In genomic region chr12:67268896-67269631, GRCh38 we compare ENCODE assay signal across 8 cellular contexts. TPM values are rescaled to one million over a fixed set of nuclear protein-coding genes. Genes with fewer than 3 reads are reported as not detected.
A peak's percentile ranks its signal among the peaks of the same experiment; 100 is the strongest.
DNase-seq lines count a peak whose midpoint lies in the region; ATAC-seq, FAIRE-seq and TF ChIP-seq lines count a peak whose summit lies in the region.

Gene CAND1 (plus strand): TSS chr12:67269358. CDS start chr12:67269718, 360 bp downstream.

- no peaks in the 10 kb centered on the region for H3K9me3 Mint-ChIP-seq in activated naive CD8-positive, alpha-beta T cell treated with anti-CD3 and anti-CD28 coated beads, Interleukin-2, amount 50 U/mL, for 24 hours

- intact Hi-C loops in Right ventricle myocardium inferior (cut with DNase I): no loop called here
- intact Hi-C loops in pancreas (cut with DNase I): no loop called here
- intact Hi-C loops in tibial artery (cut with DNase I; ENCODE audit: low total_unique reads): no loop called here

- H3K36me3 Mint-ChIP-seq in activated naive CD8-positive, alpha-beta T cell treated with anti-CD3 and anti-CD28 coated beads, Interleukin-2, amount 50 U/mL, for 24 hours (ENCODE audit: low read depth): peaks cover 22% of the 10 kb centered on the region

- H3K27ac Mint-ChIP-seq in activated naive CD8-positive, alpha-beta T cell treated with anti-CD3 and anti-CD28 coated beads, Interleukin-2, amount 50 U/mL, for 24 hours: peak within 1 kb of the TSS; percentile 99

- 0% methylated on average over 61 of the region's 61 CpGs for WGBS in pancreas, 2 donors

- H3K9me3 ChIP-seq in pancreas (no peaks in the 10 kb centered on the region), tibial artery (no peaks in the 10 kb centered on the region)

- H3K27me3 Mint-ChIP-seq in activated naive CD8-positive, alpha-beta T cell treated with anti-CD3 and anti-CD28 coated beads, Interleukin-2, amount 50 U/mL, for 24 hours: no peaks in the 10 kb centered on the region

- peak within 1 kb of the TSS; percentile 95 to 100 (median 96) for H3K27ac ChIP-seq in pancreas
- peak within 1 kb of the TSS; percentile 95 to 97 for H3K27ac ChIP-seq in tibial artery

- peak within 1 kb of the TSS; percentile 70 for H3K4me3 ChIP-seq in GM12865 (ENCODE audit: low read depth, low read length)
- peak within 1 kb of the TSS; percentile 86 to 89 (median 86) for H3K4me3 ChIP-seq in pancreas
- peak within 1 kb of the TSS; percentile 64 to 87 for H3K4me3 ChIP-seq in tibial artery

- H3K4me1 ChIP-seq in pancreas: peaks cover 12 to 27% (median 20%) of the 10 kb centered on the region in 3 donors
- H3K4me1 ChIP-seq in tibial artery: peaks cover 0 to 45% (median 23%) of the 10 kb centered on the region in 4 donors

- peaks cover 42% of the 10 kb centered on the region for H3K4me1 Mint-ChIP-seq in activated naive CD8-positive, alpha-beta T cell treated with anti-CD3 and anti-CD28 coated beads, Interleukin-2, amount 50 U/mL, for 24 hours

- ATAC-seq in HG02763 (IDR thresholded peaks at IDR 0.05; ENCODE audit: unreplicated experiment) (peak; percentile 76), Right ventricle myocardium inferior (peak; percentile 96), pancreas (peak; percentile 85 to 94 (median 87))
- ATAC-seq in activated naive CD8-positive, alpha-beta T cell treated with anti-CD3 and anti-CD28 coated beads, Interleukin-2, amount 50 U/mL, for 24 hours: peak; percentile 82

- FAIRE-seq in pancreas (lab: Jason Lieb, UNC): peak; percentile 91

- H3K4me3 Mint-ChIP-seq in activated naive CD8-positive, alpha-beta T cell treated with anti-CD3 and anti-CD28 coated beads, Interleukin-2, amount 50 U/mL, for 24 hours: peak within 1 kb of the TSS; percentile 97

- peak; percentile 99 for DNase-seq in GM12865 (ENCODE audit: low read depth)
- peak; percentile 99 to 100 (median 100) for DNase-seq in NCI-H1417 (lab: John Stamatoyannopoulos, UW)
- DNase-seq in SW 1271 (lab: John Stamatoyannopoulos, UW): peak; percentile 93 to 99
- peak; percentile 93 for DNase-seq in activated naive CD8-positive, alpha-beta T cell treated with anti-CD3 and anti-CD28 coated beads, Interleukin-2, amount 50 U/mL, for 24 hours
- peak; percentile 98 for DNase-seq in Right ventricle myocardium inferior (ENCODE audit: missing footprints)
- DNase-seq in pancreas: peak; percentile 96 to 99 (median 97)
- peak; percentile 96 to 99 for DNase-seq in tibial artery

- no peak for TF ChIP-seq CTCF in GM12865 (IDR thresholded peaks at IDR 0.05; ENCODE audit: insufficient read depth, low read depth, low read length, missing control alignments)
- TF ChIP-seq CTCF in pancreas (IDR thresholded peaks at IDR 0.05): no peak
- TF ChIP-seq CTCF in tibial artery (IDR thresholded peaks at IDR 0.05): no peak

- H3K27me3 ChIP-seq in pancreas: no peaks in the 10 kb centered on the region
- H3K27me3 ChIP-seq in tibial artery: no peaks in the 10 kb centered on the region

- H3K36me3 ChIP-seq in pancreas (no peaks in the 10 kb centered on the region), tibial artery (no peaks in the 10 kb centered on the region)

RNA-seq across cellular contexts. Expression of gene CAND1, which starts in this region (rescaled TPM):
- total RNA-seq in Right ventricle myocardium inferior (37.1 TPM), pancreas (10 to 100 TPM; 40.2 to 73.8 (median 49.0) TPM)
- polyA plus RNA-seq in pancreas: 10 to 100 TPM in 1 of 2 donors, 1 to 10 TPM in 1; 9.6 to 22.0 TPM

Comparison
In these comparisons a context has a peak if more than half of its experiments do, and no peak if none do; other contexts are left out.
1. Peak in every context shown above with its lines: DNase-seq, ATAC-seq, H3K4me3 ChIP-seq and H3K27ac ChIP-seq.